1 cellular context compared by ENCODE assay signal in the genomic region with DNA sequence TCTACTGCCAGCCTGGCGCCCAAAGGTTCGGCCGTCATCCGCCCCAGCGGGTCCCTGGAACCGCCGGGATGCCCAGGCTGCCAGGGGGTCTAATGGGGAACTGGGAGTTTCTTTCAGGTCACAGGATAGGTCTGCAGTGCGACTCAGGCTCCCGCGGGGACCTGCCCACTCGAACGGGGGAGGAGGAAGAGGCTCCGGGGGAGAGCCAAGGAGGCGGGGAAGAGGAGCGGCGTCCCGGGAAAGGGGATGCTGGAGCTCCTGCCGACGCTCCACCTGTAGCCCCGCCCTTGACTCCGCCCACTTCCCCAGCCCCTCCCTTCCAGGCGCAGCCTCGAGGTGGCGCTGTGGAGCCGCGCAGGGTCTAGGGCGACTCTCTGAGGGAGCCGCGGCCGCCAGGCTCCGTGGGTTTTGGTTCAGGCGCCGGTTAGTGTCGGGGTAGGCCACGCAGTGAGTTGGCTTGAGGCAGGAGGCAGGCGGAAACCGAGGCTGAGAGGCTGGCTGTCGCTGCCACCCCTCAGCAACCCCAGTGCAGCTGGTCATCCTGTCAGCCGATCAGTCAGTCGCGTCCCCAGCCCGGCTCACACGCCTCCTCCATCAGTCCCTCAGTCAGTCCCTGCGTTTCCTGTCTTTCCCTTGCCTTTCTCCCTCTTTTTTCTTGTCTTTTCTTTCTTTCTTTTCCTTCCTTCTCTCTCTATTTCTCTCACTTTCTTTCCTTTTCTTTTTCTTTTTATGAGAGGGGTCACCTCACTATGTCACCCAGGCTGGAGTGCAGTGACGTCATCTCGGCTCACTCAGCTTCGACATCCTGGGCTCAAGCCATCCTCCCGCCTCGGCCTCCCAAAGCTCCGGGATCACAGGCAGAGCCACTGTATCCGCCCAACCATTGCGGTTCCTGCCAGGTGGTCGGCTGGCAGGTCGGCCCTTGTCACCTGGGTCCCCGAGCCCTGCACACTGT.
TF ChIP-seq lines count a peak whose summit lies in the region.

No MANE protein-coding gene starts in this region.

TF ChIP-seq in K562, 482 proteins besides CTCF, POLR2A, EP300 and RAD21 (continued from another document):
- TF ChIP-seq, protein P1, sequence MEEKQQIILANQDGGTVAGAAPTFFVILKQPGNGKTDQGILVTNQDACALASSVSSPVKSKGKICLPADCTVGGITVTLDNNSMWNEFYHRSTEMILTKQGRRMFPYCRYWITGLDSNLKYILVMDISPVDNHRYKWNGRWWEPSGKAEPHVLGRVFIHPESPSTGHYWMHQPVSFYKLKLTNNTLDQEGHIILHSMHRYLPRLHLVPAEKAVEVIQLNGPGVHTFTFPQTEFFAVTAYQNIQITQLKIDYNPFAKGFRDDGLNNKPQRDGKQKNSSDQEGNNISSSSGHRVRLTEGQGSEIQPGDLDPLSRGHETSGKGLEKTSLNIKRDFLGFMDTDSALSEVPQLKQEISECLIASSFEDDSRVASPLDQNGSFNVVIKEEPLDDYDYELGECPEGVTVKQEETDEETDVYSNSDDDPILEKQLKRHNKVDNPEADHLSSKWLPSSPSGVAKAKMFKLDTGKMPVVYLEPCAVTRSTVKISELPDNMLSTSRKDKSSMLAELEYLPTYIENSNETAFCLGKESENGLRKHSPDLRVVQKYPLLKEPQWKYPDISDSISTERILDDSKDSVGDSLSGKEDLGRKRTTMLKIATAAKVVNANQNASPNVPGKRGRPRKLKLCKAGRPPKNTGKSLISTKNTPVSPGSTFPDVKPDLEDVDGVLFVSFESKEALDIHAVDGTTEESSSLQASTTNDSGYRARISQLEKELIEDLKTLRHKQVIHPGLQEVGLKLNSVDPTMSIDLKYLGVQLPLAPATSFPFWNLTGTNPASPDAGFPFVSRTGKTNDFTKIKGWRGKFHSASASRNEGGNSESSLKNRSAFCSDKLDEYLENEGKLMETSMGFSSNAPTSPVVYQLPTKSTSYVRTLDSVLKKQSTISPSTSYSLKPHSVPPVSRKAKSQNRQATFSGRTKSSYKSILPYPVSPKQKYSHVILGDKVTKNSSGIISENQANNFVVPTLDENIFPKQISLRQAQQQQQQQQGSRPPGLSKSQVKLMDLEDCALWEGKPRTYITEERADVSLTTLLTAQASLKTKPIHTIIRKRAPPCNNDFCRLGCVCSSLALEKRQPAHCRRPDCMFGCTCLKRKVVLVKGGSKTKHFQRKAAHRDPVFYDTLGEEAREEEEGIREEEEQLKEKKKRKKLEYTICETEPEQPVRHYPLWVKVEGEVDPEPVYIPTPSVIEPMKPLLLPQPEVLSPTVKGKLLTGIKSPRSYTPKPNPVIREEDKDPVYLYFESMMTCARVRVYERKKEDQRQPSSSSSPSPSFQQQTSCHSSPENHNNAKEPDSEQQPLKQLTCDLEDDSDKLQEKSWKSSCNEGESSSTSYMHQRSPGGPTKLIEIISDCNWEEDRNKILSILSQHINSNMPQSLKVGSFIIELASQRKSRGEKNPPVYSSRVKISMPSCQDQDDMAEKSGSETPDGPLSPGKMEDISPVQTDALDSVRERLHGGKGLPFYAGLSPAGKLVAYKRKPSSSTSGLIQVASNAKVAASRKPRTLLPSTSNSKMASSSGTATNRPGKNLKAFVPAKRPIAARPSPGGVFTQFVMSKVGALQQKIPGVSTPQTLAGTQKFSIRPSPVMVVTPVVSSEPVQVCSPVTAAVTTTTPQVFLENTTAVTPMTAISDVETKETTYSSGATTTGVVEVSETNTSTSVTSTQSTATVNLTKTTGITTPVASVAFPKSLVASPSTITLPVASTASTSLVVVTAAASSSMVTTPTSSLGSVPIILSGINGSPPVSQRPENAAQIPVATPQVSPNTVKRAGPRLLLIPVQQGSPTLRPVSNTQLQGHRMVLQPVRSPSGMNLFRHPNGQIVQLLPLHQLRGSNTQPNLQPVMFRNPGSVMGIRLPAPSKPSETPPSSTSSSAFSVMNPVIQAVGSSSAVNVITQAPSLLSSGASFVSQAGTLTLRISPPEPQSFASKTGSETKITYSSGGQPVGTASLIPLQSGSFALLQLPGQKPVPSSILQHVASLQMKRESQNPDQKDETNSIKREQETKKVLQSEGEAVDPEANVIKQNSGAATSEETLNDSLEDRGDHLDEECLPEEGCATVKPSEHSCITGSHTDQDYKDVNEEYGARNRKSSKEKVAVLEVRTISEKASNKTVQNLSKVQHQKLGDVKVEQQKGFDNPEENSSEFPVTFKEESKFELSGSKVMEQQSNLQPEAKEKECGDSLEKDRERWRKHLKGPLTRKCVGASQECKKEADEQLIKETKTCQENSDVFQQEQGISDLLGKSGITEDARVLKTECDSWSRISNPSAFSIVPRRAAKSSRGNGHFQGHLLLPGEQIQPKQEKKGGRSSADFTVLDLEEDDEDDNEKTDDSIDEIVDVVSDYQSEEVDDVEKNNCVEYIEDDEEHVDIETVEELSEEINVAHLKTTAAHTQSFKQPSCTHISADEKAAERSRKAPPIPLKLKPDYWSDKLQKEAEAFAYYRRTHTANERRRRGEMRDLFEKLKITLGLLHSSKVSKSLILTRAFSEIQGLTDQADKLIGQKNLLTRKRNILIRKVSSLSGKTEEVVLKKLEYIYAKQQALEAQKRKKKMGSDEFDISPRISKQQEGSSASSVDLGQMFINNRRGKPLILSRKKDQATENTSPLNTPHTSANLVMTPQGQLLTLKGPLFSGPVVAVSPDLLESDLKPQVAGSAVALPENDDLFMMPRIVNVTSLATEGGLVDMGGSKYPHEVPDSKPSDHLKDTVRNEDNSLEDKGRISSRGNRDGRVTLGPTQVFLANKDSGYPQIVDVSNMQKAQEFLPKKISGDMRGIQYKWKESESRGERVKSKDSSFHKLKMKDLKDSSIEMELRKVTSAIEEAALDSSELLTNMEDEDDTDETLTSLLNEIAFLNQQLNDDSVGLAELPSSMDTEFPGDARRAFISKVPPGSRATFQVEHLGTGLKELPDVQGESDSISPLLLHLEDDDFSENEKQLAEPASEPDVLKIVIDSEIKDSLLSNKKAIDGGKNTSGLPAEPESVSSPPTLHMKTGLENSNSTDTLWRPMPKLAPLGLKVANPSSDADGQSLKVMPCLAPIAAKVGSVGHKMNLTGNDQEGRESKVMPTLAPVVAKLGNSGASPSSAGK (IDR thresholded peaks at IDR 0.05): peak; percentile 7
- peak; percentile 40; the same call in 1 of the 2 replicates for TF ChIP-seq EGR1 (conservative IDR thresholded peaks at IDR 0.05)
- 0 out of 4 replicates have a peak, but pooled peaks of 1 of the 2 experiments have one; percentile 5 for TF ChIP-seq SIN3A (IDR thresholded peaks at IDR 0.05; ENCODE audit: borderline replicate concordance in 2 of 2, control insufficient read depth in 1 of 2, low read depth in 2 of 2, low read length in 2 of 2)
- no peak for TF ChIP-seq HNRNPK (IDR thresholded peaks at IDR 0.05; ENCODE audit: low read depth, low read length, poor library complexity, severe bottlenecking)
- TF ChIP-seq GABPB1 (CRISPR knock-in tag; IDR thresholded peaks at IDR 0.05): peak; percentile 37; the same call in 1 of the 2 replicates
- peak; percentile 33; the same call in 1 of the 2 replicates for TF ChIP-seq EHMT2 (IDR thresholded peaks at IDR 0.05)
- 0 out of 2 replicates have a peak, but pooled peaks have one; percentile 22 for TF ChIP-seq BCOR (IDR thresholded peaks at IDR 0.05)
- 0 out of 2 replicates have a peak, but pooled peaks have one; percentile 16 for TF ChIP-seq JUNB (CRISPR knock-in tag; conservative IDR thresholded peaks at IDR 0.05)
- TF ChIP-seq ARHGAP35 (IDR thresholded peaks at IDR 0.05; ENCODE audit: partially characterized antibody): peak; percentile 53
- peak; percentile 56; the same call in 1 of the 2 replicates for TF ChIP-seq NBN (IDR thresholded peaks at IDR 0.05; ENCODE audit: low read depth)
- peak; percentile 13 for TF ChIP-seq PHF20 (IDR thresholded peaks at IDR 0.05; ENCODE audit: partially characterized antibody)
- TF ChIP-seq YY1 (IDR thresholded peaks at IDR 0.05; ENCODE audit: borderline replicate concordance in 1 of 3, control insufficient read depth in 1 of 3, extremely low read depth in 1 of 3, insufficient read depth in 3 of 3, insufficient read length in 1 of 3, insufficient replicate concordance in 2 of 3, low read depth in 1 of 3, low read length in 2 of 3): peak in 1 of 3 experiments; percentile 23
- TF ChIP-seq CSDE1 (IDR thresholded peaks at IDR 0.05): 0 out of 4 replicates have a peak, but pooled peaks of 1 of the 2 experiments have one; percentile 52
- no peak for TF ChIP-seq BRF1 (IDR thresholded peaks at IDR 0.05; ENCODE audit: borderline replicate concordance, extremely low read depth, insufficient read length)
- peak; percentile 7; the same call in 1 of the 2 replicates for TF ChIP-seq L3MBTL2 (IDR thresholded peaks at IDR 0.05)
- TF ChIP-seq, protein P2, sequence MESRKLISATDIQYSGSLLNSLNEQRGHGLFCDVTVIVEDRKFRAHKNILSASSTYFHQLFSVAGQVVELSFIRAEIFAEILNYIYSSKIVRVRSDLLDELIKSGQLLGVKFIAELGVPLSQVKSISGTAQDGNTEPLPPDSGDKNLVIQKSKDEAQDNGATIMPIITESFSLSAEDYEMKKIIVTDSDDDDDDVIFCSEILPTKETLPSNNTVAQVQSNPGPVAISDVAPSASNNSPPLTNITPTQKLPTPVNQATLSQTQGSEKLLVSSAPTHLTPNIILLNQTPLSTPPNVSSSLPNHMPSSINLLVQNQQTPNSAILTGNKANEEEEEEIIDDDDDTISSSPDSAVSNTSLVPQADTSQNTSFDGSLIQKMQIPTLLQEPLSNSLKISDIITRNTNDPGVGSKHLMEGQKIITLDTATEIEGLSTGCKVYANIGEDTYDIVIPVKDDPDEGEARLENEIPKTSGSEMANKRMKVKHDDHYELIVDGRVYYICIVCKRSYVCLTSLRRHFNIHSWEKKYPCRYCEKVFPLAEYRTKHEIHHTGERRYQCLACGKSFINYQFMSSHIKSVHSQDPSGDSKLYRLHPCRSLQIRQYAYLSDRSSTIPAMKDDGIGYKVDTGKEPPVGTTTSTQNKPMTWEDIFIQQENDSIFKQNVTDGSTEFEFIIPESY (CRISPR knock-in tag; IDR thresholded peaks at IDR 0.05): no peak
TF ChIP-seq in K562: peak in this region for 47.
